Comparison of ENCODE assay signal across 8 cellular contexts in the genomic region with DNA sequence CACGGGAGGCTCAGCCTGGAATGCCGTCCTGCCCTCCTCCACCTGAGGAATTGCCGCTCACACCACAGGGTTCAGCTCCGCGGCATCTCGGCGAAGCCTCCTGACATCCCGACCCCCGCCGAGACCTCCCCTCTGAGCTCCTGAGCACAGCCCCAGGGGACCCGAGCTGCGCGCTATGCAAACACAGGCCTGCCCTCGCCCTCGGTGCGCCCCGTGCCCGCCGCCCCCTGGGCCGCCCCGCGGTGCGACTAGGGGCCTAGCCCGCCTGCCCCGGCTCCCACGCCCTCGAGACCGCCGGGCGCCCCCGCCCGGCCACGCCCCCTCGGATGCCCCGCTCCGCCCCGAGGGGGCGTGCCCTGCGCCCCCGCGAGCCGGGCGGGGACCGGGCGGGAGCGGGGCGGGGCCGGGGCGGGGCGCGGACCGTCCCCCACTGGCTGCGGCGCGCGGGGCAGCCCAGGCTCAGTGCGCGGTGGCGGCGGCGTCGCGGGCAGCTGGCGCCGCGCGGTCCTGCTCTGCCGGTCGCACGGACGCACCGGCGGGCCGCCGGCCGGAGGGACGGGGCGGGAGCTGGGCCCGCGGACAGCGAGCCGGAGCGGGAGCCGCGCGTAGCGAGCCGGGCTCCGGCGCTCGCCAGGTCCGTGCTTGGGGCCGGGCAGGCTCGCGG. TPM values are rescaled to one million over a fixed set of nuclear protein-coding genes. Genes with fewer than 3 reads are reported as not detected.
DNase-seq lines count a peak whose midpoint lies in the region; ATAC-seq and TF ChIP-seq lines count a peak whose summit lies in the region.

A gene (plus strand): TSS at position 462 of the 664 bp plus-strand sequence. CDS start 642 bp downstream, outside the sequence.

- H3K27ac ChIP-seq in mammary epithelial cell (ENCODE audit: insufficient read depth, low read depth, low read length), result no peak within 1 kb of the TSS

- WGBS in mammary epithelial cell (ENCODE audit: low coverage, missing lambda C conversion rate), result 7% methylated on average over 6 of the region's 95 CpGs

- H3K27ac Mint-ChIP-seq in T-helper 17 cell, result no peak within 1 kb of the TSS

- H3K9me3 ChIP-seq in T-helper 17 cell (ENCODE audit: control insufficient read depth, low read length, poor library complexity, severe bottlenecking) (no peaks in the 10 kb centered on the region), mammary epithelial cell (replicated peaks; ENCODE audit: insufficient read depth, low read length) (no peaks in the 10 kb centered on the region)

- ATAC-seq in HG03039 (IDR thresholded peaks at IDR 0.05; ENCODE audit: unreplicated experiment), result peak; percentile 41
- peak; percentile 87 for ATAC-seq in T-helper 17 cell
- peak; percentile 62 for ATAC-seq in left lobe of liver
- no peak for ATAC-seq in HG02588 (IDR thresholded peaks at IDR 0.05; ENCODE audit: unreplicated experiment)

- in situ Hi-C loops in mammary epithelial cell (cut with MboI; ENCODE audit: low sequenced_read_pairs in 2 of 2), result no loop called here

- DNase-seq in GM10248 (ENCODE audit: extremely low spot score) (peak; percentile 88), T-helper 17 cell (peak; percentile 24 to 48 (median 43)), mammary epithelial cell (no peak), left lobe of liver (ENCODE audit: low spot score) (peak; percentile 76), NCI-H2107 (lab: John Stamatoyannopoulos, UW) (no peak)
- DNase-seq in stimulated activated CD8-positive, alpha-beta memory T cell treated with anti-CD3 and anti-CD28 coated beads, Interleukin-15, amount 100 ng/mL, for 24 hours (ENCODE audit: low read depth), result peak; percentile 19

- no peaks in the 10 kb centered on the region for H3K36me3 ChIP-seq in mammary epithelial cell (ENCODE audit: insufficient read depth, low read length)

- peaks cover 25% of the 10 kb centered on the region for H3K27me3 ChIP-seq in mammary epithelial cell (ENCODE audit: insufficient read depth, low read length)

- no TSS peak for BruUV-seq in mammary epithelial cell (replicated peaks; lab: Mats Ljungman, UMichigan)

- H3K36me3 Mint-ChIP-seq in T-helper 17 cell (ENCODE audit: low read depth), result no peaks in the 10 kb centered on the region

- no peak for TF ChIP-seq CTCF in GM10248 (IDR thresholded peaks at IDR 0.05; ENCODE audit: control extremely low read depth, extremely low read depth, low read depth, missing control alignments)
- no peak for TF ChIP-seq CTCF in mammary epithelial cell (conservative IDR thresholded peaks at IDR 0.05 in 1 of 2, IDR thresholded peaks at IDR 0.05 in 1 of 2; ENCODE audit: extremely low read depth in 1 of 2, insufficient read depth in 1 of 2, low read depth in 1 of 2, low read length in 2 of 2)

- POLR2A ChIA-PET in GM10248 (lab: Yijun Ruan, JAX), result interaction anchor here (0.6 kb wide), 1 partner anchor 11 kb away, joined by 3 read pairs; no protein-coding TSS in a partner anchor

- H3K27me3 Mint-ChIP-seq in T-helper 17 cell, result peaks cover 9% of the 10 kb centered on the region

- dilution Hi-C loops in mammary epithelial cell (cut with HindIII; ENCODE audit: low sequenced_read_pairs), result no loop called here

- H3K4me2 ChIP-seq in mammary epithelial cell (ENCODE audit: insufficient read depth, low read depth, low read length), result peak within 1 kb of the TSS; percentile 90

- peak within 1 kb of the TSS; percentile 71 for H2AFZ ChIP-seq in mammary epithelial cell (ENCODE audit: low read depth, low read length)

- peak within 1 kb of the TSS; percentile 52 for H3K4me3 Mint-ChIP-seq in T-helper 17 cell

- H3K79me2 ChIP-seq in mammary epithelial cell (ENCODE audit: insufficient read depth, low read length), result no peaks in the 10 kb centered on the region

- H3K4me3 ChIP-seq in mammary epithelial cell (replicated peaks in 1 of 3; ENCODE audit: insufficient read depth in 1 of 3, low read depth in 2 of 3, low read length in 3 of 3), result peak within 1 kb of the TSS; percentile 29 to 57 (median 52)

- H4K20me1 ChIP-seq in mammary epithelial cell (ENCODE audit: insufficient read depth, low read length), result peaks cover 7% of the 10 kb centered on the region

- CTCF ChIA-PET in GM10248 (lab: Yijun Ruan, JAX), result interaction anchor here (1.4 to 1.8 kb wide), 2 partner anchors 17 to 46 kb away, joined by 4 to 5 read pairs; no protein-coding TSS in a partner anchor
- CTCF ChIA-PET in mammary epithelial cell (lab: Charles Lee; ENCODE audit: low non-redundant PET), result no interaction called here

- intact Hi-C loops in mammary epithelial cell (cut with micrococcal nuclease), result no loop called here

- no peak within 1 kb of the TSS for H3K9ac ChIP-seq in mammary epithelial cell (ENCODE audit: insufficient read depth, low read length)

- peaks cover 2% of the 10 kb centered on the region for H3K4me1 Mint-ChIP-seq in T-helper 17 cell

- H3K4me1 ChIP-seq in mammary epithelial cell (ENCODE audit: insufficient read depth, low read length), result peaks cover 17% of the 10 kb centered on the region

RNA-seq across cellular contexts. Expression of the gene that starts here (rescaled TPM):
- under 1 TPM in 1 of 2 donors, not detected in 1; 0.12 TPM for total RNA-seq in T-helper 17 cell
- total RNA-seq in mammary epithelial cell, result 1 to 10 TPM in 1 of 2 donors, under 1 TPM in 1; 0.67 to 6.2 TPM
- polyA plus RNA-seq in mammary epithelial cell, result 3.8 TPM
- 2.1 TPM for polyA minus RNA-seq in mammary epithelial cell
- 48.5 TPM for total RNA-seq in left lobe of liver

Comparison
In these comparisons a context has a peak if more than half of its experiments do, and no peak if none do; other contexts are left out.
1. Peak in DNase-seq and ATAC-seq in T-helper 17 cell; RNA of the gene not detected or under 1 TPM.
2. DNase-seq: peak in GM10248 (single experiment), left lobe of liver (single experiment) and stimulated activated CD8-positive, alpha-beta memory T cell treated with anti-CD3 and anti-CD28 coated beads, Interleukin-15, amount 100 ng/mL, for 24 hours (single experiment); none in mammary epithelial cell (single experiment) and NCI-H2107 (single experiment).